ENCODE assay signal across 8 cellular contexts in genomic region chr3:126982522-126983175, GRCh38. TPM values are rescaled to one million over a fixed set of nuclear protein-coding genes. Genes with fewer than 3 reads are reported as not detected.
A peak's percentile ranks its signal among the peaks of the same experiment; 100 is the strongest.
DNase-seq lines count a peak whose midpoint lies in the region; ATAC-seq and TF ChIP-seq lines count a peak whose summit lies in the region.

Gene PLXNA1 (plus strand): TSS chr3:126983115. CDS start chr3:126988594, 5,479 bp downstream.

- peaks cover 4% of the 10 kb centered on the region; the same call in 1 of the 2 replicates for H3K9me3 ChIP-seq in AG04450 (ENCODE audit: control insufficient read depth, insufficient read depth, low read length)

- intact Hi-C loops in left colon (cut with DNase I, micrococcal nuclease) = no loop called here

- peaks cover 7% of the 10 kb centered on the region for H3K27me3 ChIP-seq in AG04450 (ENCODE audit: control insufficient read depth, insufficient read depth, low read length)

- ATAC-seq in GM18861 (IDR thresholded peaks at IDR 0.05; ENCODE audit: unreplicated experiment) = peak; percentile 50
- peak; percentile 74 for ATAC-seq in HG03066 (IDR thresholded peaks at IDR 0.05; ENCODE audit: low read depth, unreplicated experiment)
- peak; percentile 86 for ATAC-seq in left colon

- H3K4me3 ChIP-seq in AG04450 (ENCODE audit: low read depth, low read length) = peak within 1 kb of the TSS; percentile 70

- POLR2A ChIA-PET in AG04450 (lab: Yijun Ruan, JAX) = interaction anchor here (0.6 to 1.2 kb wide), 4 partner anchors 20 to 230 kb away, joined by 3 to 6 read pairs (median 3); no protein-coding TSS in a partner anchor

- CTCF ChIA-PET in AG04450 (lab: Charles Lee) = interaction anchor here (0.6 to 3.1 kb wide), 31 partner anchors 11 to 725 kb away, joined by 3 to 37 read pairs (median 3); partner anchors contain the start of gene CHCHD6

- peak; percentile 85 for TF ChIP-seq CTCF in AG04450 (IDR thresholded peaks at IDR 0.05; ENCODE audit: low read depth, low read length)

- DNase-seq in AG04450 (ENCODE audit: low read depth, low spot score) (peak; percentile 23), NCI-H2227 treated with DMSO at 0.1 percent for 48 hours (lab: John Stamatoyannopoulos, UW) (peak; percentile 50), cerebellum (ENCODE audit: low spot score) (peak; percentile 88), left colon (peak; percentile 65 to 84)
- DNase-seq in activated CD4-positive, CD25-positive, alpha-beta regulatory T cell treated with anti-CD3 and anti-CD28 coated beads, Interleukin-2, amount 50 U/mL, for 72 hours = peak; percentile 87
- peak; percentile 83 for DNase-seq in stimulated activated CD4-positive, alpha-beta T cell treated with anti-CD3 and anti-CD28 coated beads, Interleukin-1b, Interleukin-23, amount 100 ng/mL, for 48 hours

- H3K27ac ChIP-seq in AG04450 (ENCODE audit: low read depth, low read length) = peak within 1 kb of the TSS; percentile 39

RNA-seq across cellular contexts. Expression of gene PLXNA1, which starts in this region (rescaled TPM):
- polyA plus RNA-seq in AG04450 (2011; rRNA removed) = 22.0 and 30.8 TPM in 2 replicates
- polyA minus RNA-seq in AG04450 (2011; rRNA and poly(A)+ RNA removed) = 56.6 and 67.4 TPM in 2 replicates
- total RNA-seq in cerebellum = 56.2 TPM
- 10 to 100 TPM; 15.4 to 18.0 TPM for total RNA-seq in left colon

Comparison
In these comparisons a context has a peak if more than half of its experiments do, and no peak if none do; other contexts are left out.
1. Peak in every context shown above with its lines: DNase-seq, ATAC-seq, H3K4me3 ChIP-seq and H3K27ac ChIP-seq.
2. DNase-seq: peak in every context shown above with its lines; median percentile 88 in cerebellum; 87 in activated CD4-positive, CD25-positive, alpha-beta regulatory T cell treated with anti-CD3 and anti-CD28 coated beads, Interleukin-2, amount 50 U/mL, for 72 hours; 83 in stimulated activated CD4-positive, alpha-beta T cell treated with anti-CD3 and anti-CD28 coated beads, Interleukin-1b, Interleukin-23, amount 100 ng/mL, for 48 hours; 74 in left colon; 50 in NCI-H2227 treated with DMSO at 0.1 percent for 48 hours; 23 in AG04450.